ENCODE assay signal across 9 cellular contexts in genomic region chr5:5419291-5420210, GRCh38. TPM values are rescaled to one million over a fixed set of nuclear protein-coding genes. Genes with fewer than 3 reads are reported as not detected.
DNase-seq lines count a peak whose midpoint lies in the region; ATAC-seq, FAIRE-seq and TF ChIP-seq lines count a peak whose summit lies in the region.
"Had no signal": no experiment of that assay in that cellular context is flagged by ENCODE, and none has a peak within 500 bp of the region (broad histone marks: within the 10 kb centered on the region; RNA-seq: fewer than 3 reads in every experiment).

No MANE protein-coding gene starts in this region.

- intact Hi-C loops in lower leg skin (cut with DNase I; ENCODE audit: low total_unique reads), result loop anchor here (5.0 to 10.0 kb wide), 2 partner anchors 282 to 545 kb away; no protein-coding TSS in a partner anchor

- H3K4me3 ChIP-seq in epithelial cell of esophagus (ENCODE audit: low read length) (no peak overlapping the region), lower leg skin (ENCODE audit: low read depth, poor library complexity, severe bottlenecking) (no peak overlapping the region)

- peak; percentile 64 for FAIRE-seq in RCC 7860 (lab: Jason Lieb, UNC)

- no peak overlapping the region for H3K27ac Mint-ChIP-seq in progenitor cell of endocrine pancreas
- H3K27ac Mint-ChIP-seq: T-helper 1 cell treated with Interleukin-12 subunit alpha and Interleukin-12 subunit beta and Interleukin-4 antibody, amounts not matched to agents 30 μg/mL and 1 μg/mL, for 36 hours had no signal

- no peak for ATAC-seq in HG02623 (IDR thresholded peaks at IDR 0.05; ENCODE audit: unreplicated experiment)
- ATAC-seq in GM21447 (IDR thresholded peaks at IDR 0.05; ENCODE audit: unreplicated experiment), result no peak

- no peak overlapping the region for H3K4me3 Mint-ChIP-seq in progenitor cell of endocrine pancreas (ENCODE audit: low read depth)
- H3K4me3 Mint-ChIP-seq: T-helper 1 cell treated with Interleukin-12 subunit alpha and Interleukin-12 subunit beta and Interleukin-4 antibody, amounts not matched to agents 30 μg/mL and 1 μg/mL, for 36 hours had no signal

- TF ChIP-seq POLR2A in lower leg skin (IDR thresholded peaks at IDR 0.05), result no peak

- peaks cover 26% of the 10 kb centered on the region for H3K4me1 Mint-ChIP-seq in progenitor cell of endocrine pancreas (ENCODE audit: low read depth)

- in situ Hi-C loops in KBM-7 (cut with MboI; ENCODE audit: low pct_unique_long_range_greater_than_20kb, low sequenced_read_pairs), result loop anchor here (25.0 kb wide), 1 partner anchor 282 kb away; the partner anchor contains the start of gene ADAMTS16

- TF ChIP-seq CTCF in epithelial cell of esophagus (IDR thresholded peaks at IDR 0.05; ENCODE audit: insufficient read depth, low read depth, low read length, missing control alignments) (peak; percentile 74), progenitor cell of endocrine pancreas (IDR thresholded peaks at IDR 0.05; ENCODE audit: unreplicated experiment) (peak; percentile 79), lower leg skin (IDR thresholded peaks at IDR 0.05) (peak in 1 of 3 donors; percentile 12)

- DNase-seq in DMS153 (lab: John Stamatoyannopoulos, UW) (peak; percentile 74), KBM-7 (peak; percentile 44), RCC 7860 (ENCODE audit: low spot score) (peak; percentile 73), epithelial cell of esophagus (ENCODE audit: low read depth) (peak; percentile 64), progenitor cell of endocrine pancreas (ENCODE audit: low spot score, unreplicated experiment) (no peak), lower leg skin (ENCODE audit: low spot score in 2 of 2) (no peak)

- no peaks in the 10 kb centered on the region for H3K36me3 Mint-ChIP-seq in progenitor cell of endocrine pancreas (ENCODE audit: insufficient read depth)

- peaks cover 5% of the 10 kb centered on the region for H3K27me3 Mint-ChIP-seq in progenitor cell of endocrine pancreas

- 22 to 23% methylated on average over 11 of the region's 11 CpGs for WGBS in lower leg skin, 2 donors

- H3K9me3 Mint-ChIP-seq in progenitor cell of endocrine pancreas (ENCODE audit: low read depth), result no peaks in the 10 kb centered on the region
- H3K9me3 Mint-ChIP-seq: T-helper 1 cell treated with Interleukin-12 subunit alpha and Interleukin-12 subunit beta and Interleukin-4 antibody, amounts not matched to agents 30 μg/mL and 1 μg/mL, for 36 hours had no signal

RNA-seq across cellular contexts. Expression of gene ICE1, which starts 2.9 kb away (rescaled TPM):
- total RNA-seq in progenitor cell of endocrine pancreas, result 40.0 TPM in 2 replicates
- 10 to 100 TPM; 15.3 to 20.2 (median 19.1) TPM for total RNA-seq in lower leg skin

Comparison
In these comparisons a context has a peak if more than half of its experiments do, and no peak if none do; other contexts are left out.
1. DNase-seq: peak in DMS153 (single experiment), KBM-7 (single experiment), RCC 7860 (single experiment) and epithelial cell of esophagus (single experiment); none in progenitor cell of endocrine pancreas (single experiment) and lower leg skin (0 of 2).